ENCODE assay signal across 8 cellular contexts in the genomic region with DNA sequence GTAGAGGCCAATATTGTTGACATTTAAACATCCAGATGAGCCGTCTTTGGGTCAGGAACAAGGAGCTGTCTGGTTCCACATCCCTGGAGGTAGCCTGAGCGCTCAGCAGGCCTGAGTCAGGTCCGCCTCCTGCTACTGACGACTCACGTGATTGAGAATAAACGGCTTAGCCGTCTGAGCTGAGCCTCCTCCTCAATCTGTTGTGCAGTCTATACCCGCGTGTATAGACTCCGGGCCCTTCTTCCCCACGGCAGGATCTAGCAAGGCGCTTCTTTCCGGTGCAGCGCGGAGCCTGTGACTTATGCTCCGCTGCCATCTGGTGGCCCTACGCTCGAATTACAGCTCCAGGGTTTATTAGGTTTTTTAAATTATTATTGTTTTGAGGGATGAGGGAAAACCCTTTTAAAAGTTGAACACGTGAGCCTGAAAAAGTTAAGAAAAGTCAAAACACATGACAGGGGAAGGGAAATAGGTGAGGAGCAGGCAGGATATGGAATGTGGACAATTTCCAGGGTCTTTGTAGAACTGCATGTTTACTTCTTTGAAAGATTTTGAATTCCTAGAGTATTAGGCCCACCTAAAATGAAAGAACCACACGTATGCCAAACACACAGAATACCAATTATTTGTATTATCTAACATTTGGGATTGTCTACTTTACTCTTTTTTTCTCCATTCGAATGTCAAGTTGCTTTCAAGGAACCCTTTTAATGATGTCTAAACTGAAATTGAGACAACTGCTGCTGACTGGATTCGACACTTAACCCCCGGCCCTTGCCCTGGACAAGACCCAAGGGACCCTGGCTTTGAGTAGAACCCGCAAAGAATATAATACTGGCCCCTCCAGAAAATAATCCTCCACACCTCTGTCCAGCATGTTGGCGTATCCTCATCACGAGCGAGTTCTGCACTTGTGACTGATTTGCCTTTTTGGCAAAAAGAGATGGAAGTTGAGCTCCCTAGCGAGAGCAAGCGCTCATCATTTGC.
A peak's percentile ranks its signal among the peaks of the same experiment; 100 is the strongest.
DNase-seq lines count a peak whose midpoint lies in the region; ATAC-seq and TF ChIP-seq lines count a peak whose summit lies in the region.

No MANE protein-coding gene starts in this region.

- DNase-seq in DMS79 treated with DMSO at 0.1 percent for 48 hours (lab: John Stamatoyannopoulos, UW) = peak; percentile 36
- no peak for DNase-seq in DMS79 (lab: John Stamatoyannopoulos, UW)
- peak; percentile 63 to 73 for DNase-seq in NCI-H2081 (lab: John Stamatoyannopoulos, UW)
- peak; percentile 54 for DNase-seq in UCSD-AML1 (lab: John Stamatoyannopoulos, UW; ENCODE audit: unreplicated experiment)
- peak; percentile 76 for DNase-seq in iPS-NIHi7 (ENCODE audit: extremely low spot score)
- DNase-seq in stimulated activated CD4-positive, alpha-beta T cell treated with anti-CD3 and anti-CD28 coated beads, Interleukin-15, amount 100 ng/mL, for 24 hours = peak; percentile 70

- H3K9me3 Mint-ChIP-seq in brain = peaks cover 0 to 5% (median 0%) of the 10 kb centered on the region in 5 experiments

- peak overlapping the region in 3 of 5 experiments; percentile 6 to 76 (median 8) for H3K27ac Mint-ChIP-seq in brain

- TF ChIP-seq CTCF in brain (conservative IDR thresholded peaks at IDR 0.05) = peak; percentile 98

- no peaks in the 10 kb centered on the region for H3K36me3 Mint-ChIP-seq in brain

- H3K27me3 Mint-ChIP-seq in brain = peaks cover 3% of the 10 kb centered on the region

- peaks cover 25% of the 10 kb centered on the region for H3K4me1 Mint-ChIP-seq in brain

- H3K4me3 Mint-ChIP-seq in brain = peak overlapping the region in 1 of 5 experiments; percentile 11

- peak; percentile 72 for ATAC-seq in HG02970 (IDR thresholded peaks at IDR 0.05; ENCODE audit: low FRiP score, unreplicated experiment)
